11 cellular contexts compared by ENCODE assay signal in genomic region chr11:123196060-123196714, GRCh38. TPM values are rescaled to one million over a fixed set of nuclear protein-coding genes. Genes with fewer than 3 reads are reported as not detected.
A peak's percentile ranks its signal among the peaks of the same experiment; 100 is the strongest.
DNase-seq lines count a peak whose midpoint lies in the region; ATAC-seq and TF ChIP-seq lines count a peak whose summit lies in the region.
"Had no signal": no experiment of that assay in that cellular context is flagged by ENCODE, and none has a peak within 500 bp of the region (broad histone marks: within the 10 kb centered on the region; RNA-seq: fewer than 3 reads in every experiment).

No MANE protein-coding gene starts in this region.

- H3K9me2 ChIP-seq in GM23338 (ENCODE audit: insufficient read depth) = no peaks in the 10 kb centered on the region

- H3K9me3 ChIP-seq in iPS DF 6.9 (ENCODE audit: control insufficient read depth, insufficient read depth, low read length) (no peaks in the 10 kb centered on the region), spleen (no peaks in the 10 kb centered on the region)

- H3K27me3 ChIP-seq in GM23338 (ENCODE audit: insufficient read depth) (peaks cover 21% of the 10 kb centered on the region), iPS DF 6.9 (ENCODE audit: control insufficient read depth, insufficient read depth, low read length) (no peaks in the 10 kb centered on the region), spleen (replicated peaks in 1 of 7) (peaks cover 0 to 63% (median 27%) of the 10 kb centered on the region in 7 donors)

- no peaks in the 10 kb centered on the region for H3F3A ChIP-seq in GM23338 (replicated peaks; ENCODE audit: low read depth)

- intact Hi-C loops in spleen (cut with DNase I; ENCODE audit: low total_unique reads) = no loop called here

- H3K27me3 Mint-ChIP-seq in GM23338 (ENCODE audit: insufficient read depth, low read depth, poor library complexity) = peaks cover 22% of the 10 kb centered on the region
- H3K27me3 Mint-ChIP-seq in activated naive CD8-positive, alpha-beta T cell treated with anti-CD3 and anti-CD28 coated beads, Interleukin-2, amount 50 U/mL, for 24 hours = peaks cover 67% of the 10 kb centered on the region

- peaks cover 28% of the 10 kb centered on the region for H3K79me2 ChIP-seq in GM23338 (replicated peaks; ENCODE audit: insufficient read depth)

- H3K9me3 Mint-ChIP-seq in GM23338 = no peaks in the 10 kb centered on the region
- no peaks in the 10 kb centered on the region for H3K9me3 Mint-ChIP-seq in activated naive CD8-positive, alpha-beta T cell treated with anti-CD3 and anti-CD28 coated beads, Interleukin-2, amount 50 U/mL, for 24 hours
- no peaks in the 10 kb centered on the region for H3K9me3 Mint-ChIP-seq in stimulated activated effector memory CD8-positive, alpha-beta T cell treated with anti-CD3 and anti-CD28 coated beads, Interleukin-12 subunit alpha, Interleukin-12 subunit beta, amount 100 ng/mL, for 72 hours

- no peaks in the 10 kb centered on the region for H3K36me3 ChIP-seq in GM23338 (ENCODE audit: insufficient read depth)
- no peaks in the 10 kb centered on the region for H3K36me3 ChIP-seq in iPS DF 6.9 (ENCODE audit: control insufficient read depth, insufficient read depth, low read length)
- H3K36me3 ChIP-seq in spleen = no peaks in the 10 kb centered on the region

- peaks cover 47% of the 10 kb centered on the region for H3K4me1 Mint-ChIP-seq in GM23338
- peaks cover 17% of the 10 kb centered on the region for H3K4me1 Mint-ChIP-seq in activated naive CD8-positive, alpha-beta T cell treated with anti-CD3 and anti-CD28 coated beads, Interleukin-2, amount 50 U/mL, for 24 hours
- peaks cover 13% of the 10 kb centered on the region for H3K4me1 Mint-ChIP-seq in stimulated activated effector memory CD8-positive, alpha-beta T cell treated with anti-CD3 and anti-CD28 coated beads, Interleukin-12 subunit alpha, Interleukin-12 subunit beta, amount 100 ng/mL, for 72 hours

- no peaks in the 10 kb centered on the region for H4K20me1 ChIP-seq in GM23338 (replicated peaks; ENCODE audit: insufficient read depth)

- no peak for TF ChIP-seq CTCF in GM23338 (conservative IDR thresholded peaks at IDR 0.05; ENCODE audit: low read depth in 2 of 2)
- no peak for TF ChIP-seq CTCF in spleen (IDR thresholded peaks at IDR 0.05 in 8 of 11, conservative IDR thresholded peaks at IDR 0.05 in 3 of 11)

- peak; percentile 84 for DNase-seq in GM23338 (ENCODE audit: low spot score)
- DNase-seq in activated naive CD8-positive, alpha-beta T cell treated with anti-CD3 and anti-CD28 coated beads, Interleukin-2, amount 50 U/mL, for 24 hours = no peak
- no peak for DNase-seq in iPS DF 6.9 (ENCODE audit: low read depth, low spot score)
- no peak for DNase-seq in stimulated activated effector memory CD8-positive, alpha-beta T cell treated with anti-CD3 and anti-CD28 coated beads, Interleukin-12 subunit alpha, Interleukin-12 subunit beta, amount 100 ng/mL, for 72 hours (ENCODE audit: low spot score in 2 of 2)
- no peak for DNase-seq in Kasumi-1 (lab: John Stamatoyannopoulos, UW)
- DNase-seq in spleen = no peak
- DNase-seq: amniotic stem cell; foreskin keratinocyte; NK-92 treated with Interleukin-12 subunit alpha and Interleukin-12 subunit beta, amount 100 ng/mL, for 24 hours had no signal

- WGBS in iPS DF 6.9 (ENCODE audit: insufficient coverage, insufficient read length) = no CpG with 5 or more reads among the region's 34 CpGs
- WGBS in spleen, 5 donors = 28 to 55% (median 30%) methylated on average over 9 to 34 of the region's 34 CpGs

- H3K36me3 Mint-ChIP-seq in GM23338 (ENCODE audit: low read depth) = peaks cover 5% of the 10 kb centered on the region
- H3K36me3 Mint-ChIP-seq in activated naive CD8-positive, alpha-beta T cell treated with anti-CD3 and anti-CD28 coated beads, Interleukin-2, amount 50 U/mL, for 24 hours (ENCODE audit: low read depth) = no peaks in the 10 kb centered on the region
- H3K36me3 Mint-ChIP-seq in stimulated activated effector memory CD8-positive, alpha-beta T cell treated with anti-CD3 and anti-CD28 coated beads, Interleukin-12 subunit alpha, Interleukin-12 subunit beta, amount 100 ng/mL, for 72 hours = no peaks in the 10 kb centered on the region

- TF ChIP-seq POLR2A in spleen (IDR thresholded peaks at IDR 0.05) = no peak

- ATAC-seq in GM23338 (peak; percentile 64), GM18868 (IDR thresholded peaks at IDR 0.05; ENCODE audit: unreplicated experiment) (no peak), HG02610 (IDR thresholded peaks at IDR 0.05; ENCODE audit: unreplicated experiment) (no peak)
- ATAC-seq in activated naive CD8-positive, alpha-beta T cell treated with anti-CD3 and anti-CD28 coated beads, Interleukin-2, amount 50 U/mL, for 24 hours = no peak
- ATAC-seq in stimulated activated effector memory CD8-positive, alpha-beta T cell treated with anti-CD3 and anti-CD28 coated beads, Interleukin-12 subunit alpha, Interleukin-12 subunit beta, amount 100 ng/mL, for 72 hours = no peak

- peak overlapping the region; percentile 82 for H3K4me3 ChIP-seq in GM23338
- H3K4me3 ChIP-seq in iPS DF 6.9 (ENCODE audit: low read length) = peak overlapping the region; percentile 51; the same call in 1 of the 2 replicates
- peak overlapping the region in 4 of 8 donors; percentile 2 to 67 (median 48) for H3K4me3 ChIP-seq in spleen

- H3K4me3 Mint-ChIP-seq in GM23338 = peak overlapping the region; percentile 77
- peak overlapping the region; percentile 73 for H3K4me3 Mint-ChIP-seq in activated naive CD8-positive, alpha-beta T cell treated with anti-CD3 and anti-CD28 coated beads, Interleukin-2, amount 50 U/mL, for 24 hours
- peak overlapping the region; percentile 48 for H3K4me3 Mint-ChIP-seq in stimulated activated effector memory CD8-positive, alpha-beta T cell treated with anti-CD3 and anti-CD28 coated beads, Interleukin-12 subunit alpha, Interleukin-12 subunit beta, amount 100 ng/mL, for 72 hours

- H2AFZ ChIP-seq in GM23338 = peak overlapping the region; percentile 82

- peak overlapping the region; percentile 90 for H3K4me2 ChIP-seq in GM23338

- H3K27ac Mint-ChIP-seq in GM23338 = no peak overlapping the region
- no peak overlapping the region for H3K27ac Mint-ChIP-seq in activated naive CD8-positive, alpha-beta T cell treated with anti-CD3 and anti-CD28 coated beads, Interleukin-2, amount 50 U/mL, for 24 hours
- H3K27ac Mint-ChIP-seq in stimulated activated effector memory CD8-positive, alpha-beta T cell treated with anti-CD3 and anti-CD28 coated beads, Interleukin-12 subunit alpha, Interleukin-12 subunit beta, amount 100 ng/mL, for 72 hours = no peak overlapping the region

- H3K4me1 ChIP-seq in GM23338 (ENCODE audit: insufficient read depth) (peaks cover 51% of the 10 kb centered on the region), iPS DF 6.9 (ENCODE audit: control insufficient read depth, insufficient read depth, low read length) (peaks cover 5% of the 10 kb centered on the region; the same call in 1 of the 2 replicates), spleen (peaks cover 8 to 42% (median 21%) of the 10 kb centered on the region in 6 donors)

- peak overlapping the region; percentile 70; the same call in 1 of the 2 replicates for H3K27ac ChIP-seq in GM23338 (ENCODE audit: low read depth)
- no peak overlapping the region for H3K27ac ChIP-seq in iPS DF 6.9 (ENCODE audit: low read length)
- peak overlapping the region in 1 of 8 donors; percentile 80 for H3K27ac ChIP-seq in spleen
- H3K27ac ChIP-seq: foreskin keratinocyte had no signal

TF ChIP-seq in GM23338, 12 proteins besides CTCF, POLR2A, EP300 and RAD21 (continues in another document):
- peak; percentile 60; the same call in 1 of the 2 replicates for TF ChIP-seq CREB1 (CRISPR knock-in tag; IDR thresholded peaks at IDR 0.05; ENCODE audit: low read depth)
- no peak for TF ChIP-seq STAT1 (IDR thresholded peaks at IDR 0.05; ENCODE audit: unreplicated experiment)
- TF ChIP-seq EZH2 (IDR thresholded peaks at IDR 0.05; ENCODE audit: low read depth, unreplicated experiment) = no peak
- no peak for TF ChIP-seq ETS1 (IDR thresholded peaks at IDR 0.05)
- no peak for TF ChIP-seq NANOG (IDR thresholded peaks at IDR 0.05; ENCODE audit: borderline replicate concordance)
- TF ChIP-seq ZNF114 (CRISPR knock-in tag; IDR thresholded peaks at IDR 0.05) = no peak
- peak; percentile 9 for TF ChIP-seq REST (IDR thresholded peaks at IDR 0.05; ENCODE audit: unreplicated experiment)

RNA-seq across cellular contexts. Expression of gene CLMP, which starts 1.1 kb away (rescaled TPM):
- 18.4 and 22.2 TPM in 2 replicates for total RNA-seq in GM23338 (2014; rRNA removed; shearing (Covaris generic))
- polyA plus RNA-seq in GM23338 (2016; fragmentation: Nextera tagmentation; extraction: Ambion mirVana) (7.1 and 8.4 TPM in 2 replicates), spleen (1 to 10 TPM; 3.1 to 4.1 (median 3.6) TPM)
- 10 to 100 TPM in 6 of 7 donors, 1 to 10 TPM in 1; 8.5 to 36.5 (median 21.1) TPM for total RNA-seq in spleen
